Comparison of ENCODE assay signal across 10 cellular contexts in genomic region chr21:33019885-33020557, GRCh38. TPM values are rescaled to one million over a fixed set of nuclear protein-coding genes. Genes with fewer than 3 reads are reported as not detected.
DNase-seq lines count a peak whose midpoint lies in the region; ATAC-seq and TF ChIP-seq lines count a peak whose summit lies in the region.
"Had no signal": no experiment of that assay in that cellular context is flagged by ENCODE, and none has a peak within 500 bp of the region (broad histone marks: within the 10 kb centered on the region; RNA-seq: fewer than 3 reads in every experiment).

No MANE protein-coding gene starts in this region.

- no peak overlapping the region for H3K27ac Mint-ChIP-seq in central memory CD8-positive, alpha-beta T cell (ENCODE audit: low read depth)
- H3K27ac Mint-ChIP-seq in naive B cell, result no peak overlapping the region

- H3K9me3 Mint-ChIP-seq in central memory CD8-positive, alpha-beta T cell, result no peaks in the 10 kb centered on the region
- peaks cover 0 to 4% (median 0%) of the 10 kb centered on the region in 7 donors for H3K9me3 Mint-ChIP-seq in naive B cell

- H3K9ac ChIP-seq in BLaER1 treated with 17β-estradiol and CSF1 and Interleukin-3, amounts not matched to agents 10 nM and 100 nM, result peak overlapping the region in 3 of 11 experiments; percentile 1 to 37 (median 33); a peak in 3 of 22 replicates

- CTCF ChIA-PET in GM10248 (lab: Yijun Ruan, JAX), result interaction anchor here (1.4 kb wide), 1 partner anchor 80 kb away, joined by 3 read pairs; no protein-coding TSS in a partner anchor

- H3K27me3 ChIP-seq in BLaER1 treated with 17β-estradiol and CSF1 and Interleukin-3, amounts not matched to agents 10 nM and 100 nM, result peaks cover 71 to 82% (median 78%) of the 10 kb centered on the region in 11 experiments
- H3K27me3 ChIP-seq: ascending aorta had no signal

- peak overlapping the region; percentile 74 to 92 (median 87) for H3K4me2 ChIP-seq in BLaER1 treated with 17β-estradiol and CSF1 and Interleukin-3, amounts not matched to agents 10 nM and 100 nM

- peaks cover 0 to 31% (median 11%) of the 10 kb centered on the region in 10 experiments; a peak in 16 of 20 replicates for H3K4me1 ChIP-seq in BLaER1 treated with 17β-estradiol and CSF1 and Interleukin-3, amounts not matched to agents 10 nM and 100 nM
- H3K4me1 ChIP-seq: ascending aorta had no signal

- no peak for TF ChIP-seq CTCF in GM10248 (IDR thresholded peaks at IDR 0.05; ENCODE audit: control extremely low read depth, extremely low read depth, low read depth, missing control alignments)

- H3K36me3 Mint-ChIP-seq in central memory CD8-positive, alpha-beta T cell (ENCODE audit: insufficient read depth), result peaks cover 5% of the 10 kb centered on the region
- peaks cover 0 to 9% of the 10 kb centered on the region in 2 donors for H3K36me3 Mint-ChIP-seq in naive B cell

- peaks cover 97% of the 10 kb centered on the region for H3K27me3 Mint-ChIP-seq in central memory CD8-positive, alpha-beta T cell
- H3K27me3 Mint-ChIP-seq in naive B cell, result peaks cover 77 to 96% (median 90%) of the 10 kb centered on the region in 3 donors

- POLR2A ChIA-PET in GM10248 (lab: Yijun Ruan, JAX), result no interaction called here

- H3K36me3 ChIP-seq in BLaER1 treated with 17β-estradiol and CSF1 and Interleukin-3, amounts not matched to agents 10 nM and 100 nM, result no peaks in the 10 kb centered on the region
- H3K36me3 ChIP-seq: ascending aorta had no signal

- H3K27ac ChIP-seq in BLaER1 treated with 17β-estradiol and CSF1 and Interleukin-3, amounts not matched to agents 10 nM and 100 nM, result no peak overlapping the region
- H3K27ac ChIP-seq: ascending aorta had no signal

- DNase-seq in GM10248 (ENCODE audit: extremely low spot score), result peak; percentile 15
- no peak for DNase-seq in central memory CD8-positive, alpha-beta T cell (ENCODE audit: low spot score in 2 of 2)
- DNase-seq in naive B cell, result no peak
- no peak for DNase-seq in NCI-H1436 treated with DMSO at 0.1 percent for 48 hours (lab: John Stamatoyannopoulos, UW)
- DNase-seq: NCI-H2029 had no signal

- peaks cover 37% of the 10 kb centered on the region for H3K4me1 Mint-ChIP-seq in central memory CD8-positive, alpha-beta T cell
- peaks cover 22 to 40% (median 36%) of the 10 kb centered on the region in 3 donors for H3K4me1 Mint-ChIP-seq in naive B cell

- peak; percentile 48 for ATAC-seq in central memory CD8-positive, alpha-beta T cell (replicated peaks; ENCODE audit: extremely low read depth, poor library complexity, severe bottlenecking)
- ATAC-seq in naive B cell (ENCODE audit: low read depth in 2 of 2), result no peak
- no peak for ATAC-seq in HG03520 (IDR thresholded peaks at IDR 0.05; ENCODE audit: unreplicated experiment)
- ATAC-seq in GM18520 (IDR thresholded peaks at IDR 0.05; ENCODE audit: unreplicated experiment), result no peak
- no peak for ATAC-seq in HG02840 (IDR thresholded peaks at IDR 0.05; ENCODE audit: low FRiP score, unreplicated experiment)

- H3K4me3 ChIP-seq in BLaER1 treated with 17β-estradiol and CSF1 and Interleukin-3, amounts not matched to agents 10 nM and 100 nM, result peak overlapping the region; percentile 46 to 68 (median 56)
- H3K4me3 ChIP-seq: ascending aorta had no signal

- H4K20me1 ChIP-seq in BLaER1 treated with 17β-estradiol and CSF1 and Interleukin-3, amounts not matched to agents 10 nM and 100 nM, result peaks cover 0 to 18% (median 4%) of the 10 kb centered on the region in 11 experiments; a peak in 8 of 22 replicates

- peak overlapping the region; percentile 68 for H3K4me3 Mint-ChIP-seq in central memory CD8-positive, alpha-beta T cell
- peak overlapping the region in 5 of 8 donors; percentile 4 to 56 (median 52) for H3K4me3 Mint-ChIP-seq in naive B cell

- H3K9me3 ChIP-seq in BLaER1 treated with 17β-estradiol and CSF1 and Interleukin-3, amounts not matched to agents 10 nM and 100 nM (replicated peaks in 1 of 11), result peaks cover 10 to 33% (median 18%) of the 10 kb centered on the region in 11 experiments; a peak in 20 of 22 replicates
- H3K9me3 ChIP-seq: ascending aorta had no signal

RNA-seq across cellular contexts. Expression of gene OLIG2, which starts 5.7 kb away (rescaled TPM):
- polyA plus RNA-seq in naive B cell (ENCODE audit: low read depth in 6 of 6), result not detected

RNA-seq across cellular contexts. Expression of gene OLIG1, which starts 49.9 kb away (rescaled TPM):
- not detected for polyA plus RNA-seq in naive B cell (ENCODE audit: low read depth in 6 of 6)
